ENCODE assay signal across 28 cellular contexts in genomic region chr18:13390196-13390595, GRCh38.
DNase-seq lines count a peak whose midpoint lies in the region; ATAC-seq and TF ChIP-seq lines count a peak whose summit lies in the region.
"Had no signal": no experiment of that assay in that cellular context is flagged by ENCODE, and none has a peak within 500 bp of the region (broad histone marks: within the 10 kb centered on the region; RNA-seq: fewer than 3 reads in every experiment).

No MANE protein-coding gene starts in this region.

- H3K27me3 ChIP-seq in left ventricle myocardium inferior (ENCODE audit: low read depth): no peaks in the 10 kb centered on the region
- H3K27me3 ChIP-seq: brain microvascular endothelial cell, ovary had no signal

- H3K27me3 Mint-ChIP-seq in activated T-cell treated with anti-CD3 and anti-CD28 coated beads, Interleukin-2, amount 50 U/mL, for 24 hours: no peaks in the 10 kb centered on the region
- H3K27me3 Mint-ChIP-seq: CD4-positive, alpha-beta T cell had no signal

- H3K9me3 Mint-ChIP-seq in activated T-cell treated with anti-CD3 and anti-CD28 coated beads, Interleukin-2, amount 50 U/mL, for 24 hours: no peaks in the 10 kb centered on the region
- H3K9me3 Mint-ChIP-seq: CD4-positive, alpha-beta T cell; nephron; T-helper 1 cell treated with Interleukin-12 subunit alpha and Interleukin-12 subunit beta and Interleukin-4 antibody, amounts not matched to agents 30 μg/mL and 1 μg/mL, for 36 hours had no signal

- intact Hi-C loops in left ventricle myocardium superior (cut with micrococcal nuclease) (no loop called here), left ventricle myocardium inferior (cut with micrococcal nuclease) (no loop called here)

- H3K27ac ChIP-seq in left ventricle myocardium inferior (replicated peaks): no peak overlapping the region
- H3K27ac ChIP-seq: 22Rv1, brain microvascular endothelial cell, epithelial cell of prostate, HL-60, KMS-11, ovary had no signal

- H3K4me3 ChIP-seq in left ventricle myocardium inferior: no peak overlapping the region
- H3K4me3 ChIP-seq: mucosa of descending colon, ovary had no signal

- H3K4me1 Mint-ChIP-seq in activated T-cell treated with anti-CD3 and anti-CD28 coated beads, Interleukin-2, amount 50 U/mL, for 24 hours (ENCODE audit: low read depth): peaks cover 41% of the 10 kb centered on the region

- peaks cover 45% of the 10 kb centered on the region for H3K4me1 ChIP-seq in left ventricle myocardium inferior

- H3K27ac Mint-ChIP-seq in activated T-cell treated with anti-CD3 and anti-CD28 coated beads, Interleukin-2, amount 50 U/mL, for 24 hours: no peak overlapping the region
- H3K27ac Mint-ChIP-seq: activated CD8-positive, alpha-beta T cell treated with anti-CD3 and anti-CD28 coated beads, Interleukin-2, amount 10 ng/mL, durations not matched to agents 7 days and 5 days; CD4-positive, alpha-beta T cell; nephron; T-helper 1 cell treated with Interleukin-12 subunit alpha and Interleukin-12 subunit beta and Interleukin-4 antibody, amounts not matched to agents 30 μg/mL and 1 μg/mL, for 36 hours had no signal

- DNase-seq in NCI-H1092 treated with DMSO at 0.1 percent for 48 hours (lab: John Stamatoyannopoulos, UW) (peak; percentile 13), NCI-H1092 (lab: John Stamatoyannopoulos, UW) (no peak), left ventricle myocardium superior (no peak), left ventricle myocardium inferior (no peak)
- DNase-seq in activated T-cell treated with anti-CD3 and anti-CD28 coated beads, Interleukin-2, amount 50 U/mL, for 24 hours: no peak
- DNase-seq: activated CD4-positive, alpha-beta T cell treated with anti-CD3 and anti-CD28 coated beads for 1 hour; activated CD8-positive, alpha-beta T cell treated with anti-CD3 and anti-CD28 coated beads, Interleukin-2, amount 10 ng/mL, durations not matched to agents 7 days and 5 days; activated naive CD4-positive, alpha-beta T cell; amniotic stem cell; brain microvascular endothelial cell; CD4-positive, alpha-beta T cell; DMS 273 treated with DMSO at 0.1 percent for 48 hours; effector CD8-positive, alpha-beta T cell; GOT3; mucosa of descending colon; NCI-H748 treated with DMSO at 0.1 percent for 48 hours; ovary; RPMI8226; stimulated activated CD4-positive, alpha-beta T cell treated with anti-CD3 and anti-CD28 coated beads, Interleukin-2, amount 100 ng/mL, for 48 hours had no signal

- H3K36me3 Mint-ChIP-seq in activated T-cell treated with anti-CD3 and anti-CD28 coated beads, Interleukin-2, amount 50 U/mL, for 24 hours (ENCODE audit: low read depth): peaks cover 45% of the 10 kb centered on the region

- no peak overlapping the region for H3K4me3 Mint-ChIP-seq in activated T-cell treated with anti-CD3 and anti-CD28 coated beads, Interleukin-2, amount 50 U/mL, for 24 hours
- H3K4me3 Mint-ChIP-seq: activated CD8-positive, alpha-beta T cell treated with anti-CD3 and anti-CD28 coated beads, Interleukin-2, amount 10 ng/mL, durations not matched to agents 7 days and 5 days; CD4-positive, alpha-beta T cell; nephron; T-helper 1 cell treated with Interleukin-12 subunit alpha and Interleukin-12 subunit beta and Interleukin-4 antibody, amounts not matched to agents 30 μg/mL and 1 μg/mL, for 36 hours had no signal

- H3K9me3 ChIP-seq in left ventricle myocardium inferior (replicated peaks): no peaks in the 10 kb centered on the region
- H3K9me3 ChIP-seq: mucosa of descending colon, ovary had no signal

- ATAC-seq in left ventricle myocardium superior (peak; percentile 46), esophagus mucosa (peak; percentile 33), HG03457 (IDR thresholded peaks at IDR 0.05; ENCODE audit: unreplicated experiment) (no peak), GM19035 (IDR thresholded peaks at IDR 0.05; ENCODE audit: unreplicated experiment) (no peak)
- ATAC-seq: activated CD8-positive, alpha-beta T cell treated with anti-CD3 and anti-CD28 coated beads, Interleukin-2, amount 10 ng/mL, durations not matched to agents 7 days and 5 days; mucosa of descending colon had no signal

- no peak for TF ChIP-seq CTCF in left ventricle myocardium inferior (IDR thresholded peaks at IDR 0.05; ENCODE audit: borderline replicate concordance)

- no peaks in the 10 kb centered on the region for H3K36me3 ChIP-seq in left ventricle myocardium inferior
- H3K36me3 ChIP-seq: brain microvascular endothelial cell, ovary had no signal

Comparison
In these comparisons a context has a peak if more than half of its experiments do, and no peak if none do; other contexts are left out.
1. ATAC-seq: peak in left ventricle myocardium superior (single experiment) and esophagus mucosa (single experiment); none in HG03457 (single experiment) and GM19035 (single experiment).